ENCODE assay signal across 1 cellular context in genomic region chr2:48270209-48270608, GRCh38.
TF ChIP-seq lines count a peak whose summit lies in the region.

No MANE protein-coding gene starts in this region.

TF ChIP-seq in HepG2, 621 proteins besides CTCF, POLR2A, EP300 and RAD21 (continued from another document and continues in another):
- TF ChIP-seq ZNF761 (CRISPR knock-in tag; conservative IDR thresholded peaks at IDR 0.05) (0 out of 2 replicates have a peak, but pooled peaks have one; percentile 36), RARG (CRISPR knock-in tag; IDR thresholded peaks at IDR 0.05; ENCODE audit: low read depth) (no peak), MED13 (CRISPR knock-in tag; IDR thresholded peaks at IDR 0.05) (no peak), TIGD3 (CRISPR knock-in tag; IDR thresholded peaks at IDR 0.05; ENCODE audit: borderline replicate concordance) (0 out of 2 replicates have a peak, but pooled peaks have one; percentile 80), ZNF230 (CRISPR knock-in tag; IDR thresholded peaks at IDR 0.05) (0 out of 2 replicates have a peak, but pooled peaks have one; percentile 60), GATA4 (IDR thresholded peaks at IDR 0.05; ENCODE audit: borderline replicate concordance, low read depth) (peak; percentile 87; the same call in 1 of the 2 replicates), RARA (CRISPR knock-in tag; IDR thresholded peaks at IDR 0.05) (peak; percentile 63; the same call in 1 of the 2 replicates), REPIN1 (CRISPR knock-in tag; IDR thresholded peaks at IDR 0.05; ENCODE audit: borderline replicate concordance, low read depth) (peak; percentile 64; the same call in 1 of the 2 replicates), ZNF670 (CRISPR knock-in tag; IDR thresholded peaks at IDR 0.05; ENCODE audit: borderline replicate concordance) (peak; percentile 80; the same call in 1 of the 2 replicates), ZNF792 (CRISPR knock-in tag; IDR thresholded peaks at IDR 0.05) (peak; percentile 68; the same call in 1 of the 2 replicates), REST (IDR thresholded peaks at IDR 0.05; ENCODE audit: borderline replicate concordance in 1 of 2, low read depth in 1 of 2, low read length in 2 of 2) (peak in 1 of 2 experiments; percentile 21; a peak in 1 of 4 replicates), ZNF232 (CRISPR knock-in tag; IDR thresholded peaks at IDR 0.05; ENCODE audit: borderline replicate concordance) (no peak), KDM3A (CRISPR knock-in tag; IDR thresholded peaks at IDR 0.05; ENCODE audit: low read depth) (0 out of 2 replicates have a peak, but pooled peaks have one; percentile 36), SMAD3 (CRISPR knock-in tag; IDR thresholded peaks at IDR 0.05) (peak; percentile 81), ZBTB46 (CRISPR knock-in tag; IDR thresholded peaks at IDR 0.05; ENCODE audit: borderline replicate concordance) (no peak), ZBTB7A (CRISPR knock-in tag; IDR thresholded peaks at IDR 0.05) (no peak), HHEX (CRISPR knock-in tag; IDR thresholded peaks at IDR 0.05) (no peak), ZFAT (CRISPR knock-in tag; conservative IDR thresholded peaks at IDR 0.05) (no peak), ZNF501 (CRISPR knock-in tag; IDR thresholded peaks at IDR 0.05) (no peak), MAFG (CRISPR knock-in tag; IDR thresholded peaks at IDR 0.05) (no peak), ZMYM4 (CRISPR knock-in tag; IDR thresholded peaks at IDR 0.05) (peak; percentile 92), ZNF616 (CRISPR knock-in tag; IDR thresholded peaks at IDR 0.05; ENCODE audit: low read depth) (no peak), ATF1 (CRISPR knock-in tag; IDR thresholded peaks at IDR 0.05) (no peak), POGZ (CRISPR knock-in tag; IDR thresholded peaks at IDR 0.05) (peak; percentile 86), HNF4A (CRISPR knock-in tag; IDR thresholded peaks at IDR 0.05) (peak; percentile 98), ARID4A (CRISPR knock-in tag; IDR thresholded peaks at IDR 0.05; ENCODE audit: borderline replicate concordance) (no peak), TCF7 (IDR thresholded peaks at IDR 0.05; ENCODE audit: low read depth) (peak; percentile 64), PCBP2 (optimal IDR thresholded peaks at IDR 0.05; ENCODE audit: low read depth, low read length, poor library complexity, severe bottlenecking) (no peak), ZNF780A (CRISPR knock-in tag; IDR thresholded peaks at IDR 0.05) (no peak), PHF21A (CRISPR knock-in tag; IDR thresholded peaks at IDR 0.05) (peak; percentile 70; the same call in 1 of the 2 replicates), ONECUT2 (CRISPR knock-in tag; IDR thresholded peaks at IDR 0.05) (peak; percentile 89), ELF3 (CRISPR knock-in tag; IDR thresholded peaks at IDR 0.05) (peak; percentile 88), PRMT3 (CRISPR knock-in tag; IDR thresholded peaks at IDR 0.05; ENCODE audit: borderline replicate concordance, low read depth) (no peak), CREB3 (CRISPR knock-in tag; IDR thresholded peaks at IDR 0.05) (no peak), PITX1 (CRISPR knock-in tag; IDR thresholded peaks at IDR 0.05) (peak; percentile 82), ZNF296 (CRISPR knock-in tag; conservative IDR thresholded peaks at IDR 0.05) (no peak), SSRP1 (CRISPR knock-in tag; IDR thresholded peaks at IDR 0.05) (no peak), TCF12 (IDR thresholded peaks at IDR 0.05) (no peak), TCF12 (CRISPR knock-in tag; IDR thresholded peaks at IDR 0.05) (peak; percentile 23; the same call in 1 of the 2 replicates), ZNF484 (CRISPR knock-in tag; IDR thresholded peaks at IDR 0.05; ENCODE audit: borderline replicate concordance, low read depth) (no peak), NONO (IDR thresholded peaks at IDR 0.05) (no peak), NONO (CRISPR knock-in tag; conservative IDR thresholded peaks at IDR 0.05) (0 out of 2 replicates have a peak, but pooled peaks have one; percentile 29), ZNF260 (CRISPR knock-in tag; IDR thresholded peaks at IDR 0.05; ENCODE audit: borderline replicate concordance, low read depth) (no peak), HMG20A (CRISPR knock-in tag; IDR thresholded peaks at IDR 0.05; ENCODE audit: borderline replicate concordance) (peak; percentile 96), TBX2 (CRISPR knock-in tag; IDR thresholded peaks at IDR 0.05; ENCODE audit: borderline replicate concordance) (peak; percentile 51; the same call in 1 of the 2 replicates), ZHX2 (IDR thresholded peaks at IDR 0.05; ENCODE audit: low read depth) (0 out of 2 replicates have a peak, but pooled peaks have one; percentile 17), ZHX2 (CRISPR knock-in tag; IDR thresholded peaks at IDR 0.05; ENCODE audit: borderline replicate concordance) (no peak), ELF1 (CRISPR knock-in tag; IDR thresholded peaks at IDR 0.05) (no peak), ZNF430 (CRISPR knock-in tag; IDR thresholded peaks at IDR 0.05) (no peak), HMGA1 (CRISPR knock-in tag; conservative IDR thresholded peaks at IDR 0.05) (no peak)
